7 cellular contexts compared by ENCODE assay signal in the genomic region with DNA sequence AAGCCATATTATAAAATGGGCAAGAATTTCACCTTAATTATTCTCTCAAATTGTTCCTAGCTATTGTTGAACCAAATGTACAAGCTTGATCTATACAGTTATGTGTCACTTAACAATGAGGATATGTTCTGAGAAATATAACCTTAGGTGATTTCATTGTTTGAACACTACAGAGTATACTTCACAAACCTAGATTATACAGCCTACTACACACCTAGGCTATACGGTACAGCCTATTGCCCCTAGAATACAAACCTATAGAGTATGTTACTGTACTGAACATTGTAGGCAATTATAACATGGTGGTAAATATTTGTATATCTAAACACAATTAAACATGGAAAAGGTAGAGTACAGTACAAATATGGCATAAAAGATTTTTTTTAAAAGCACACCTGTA.
"Had no signal": no experiment of that assay in that cellular context is flagged by ENCODE, and none has a peak within 500 bp of the region (broad histone marks: within the 10 kb centered on the region; RNA-seq: fewer than 3 reads in every experiment).

No MANE protein-coding gene starts in this region.

- H3K27ac ChIP-seq: GM23248 had no signal

- FAIRE-seq: HTR-8/SVneo, K562 had no signal

- H2AFZ ChIP-seq: GM23248 had no signal

- H3K9ac ChIP-seq: GM23248 had no signal

- H3K4me3 ChIP-seq: GM23248, K562 had no signal

- DNase-seq: GM23248, GOT3, H9, HCEC 1CT, IMR-90 had no signal

- ATAC-seq: K562 had no signal
